In genomic region chr2:181818036-181818680, GRCh38 we compare ENCODE assay signal across 18 cellular contexts.
"Had no signal": no experiment of that assay in that cellular context is flagged by ENCODE, and none has a peak within 500 bp of the region (broad histone marks: within the 10 kb centered on the region; RNA-seq: fewer than 3 reads in every experiment).

No MANE protein-coding gene starts in this region.

- H3K4me3 ChIP-seq: colonic mucosa, esophagus squamous epithelium, heart left ventricle, left ventricle myocardium inferior, lung, suprapubic skin, thyroid gland had no signal

- FAIRE-seq: urothelium cell line had no signal

- H3K36me3 ChIP-seq: colonic mucosa, esophagus squamous epithelium, heart left ventricle, left ventricle myocardium inferior, suprapubic skin, thyroid gland had no signal

- H3K9me3 ChIP-seq: colonic mucosa, esophagus squamous epithelium, heart left ventricle, left ventricle myocardium inferior, suprapubic skin, thyroid gland had no signal

- H3K4me1 ChIP-seq: foreskin keratinocyte, left ventricle myocardium inferior, suprapubic skin, thyroid gland had no signal

- DNase-seq: colonic mucosa; esophagus squamous epithelium; foreskin keratinocyte; heart left ventricle; hypothalamus; islet precursor cell; left ventricle myocardium inferior; mesenchymal stem cell; naive thymus-derived CD4-positive, alpha-beta T cell; right cardiac atrium; stimulated activated CD4-positive, alpha-beta T cell treated with anti-CD3 and anti-CD28 coated beads, Interleukin-4, amount 100 ng/mL, for 1 hour; stimulated activated CD8-positive, alpha-beta memory T cell treated with anti-CD3 and anti-CD28 coated beads, Interleukin-4, amount 100 ng/mL, for 48 hours; stimulated activated naive CD8-positive, alpha-beta T cell treated with anti-CD3 and anti-CD28 coated beads, Interleukin-15, Interleukin-2, amounts not matched to agents 100 U/mL and 50 U/mL, for 24 hours; thyroid gland had no signal

- H3K27me3 ChIP-seq: colonic mucosa, foreskin keratinocyte, heart left ventricle, suprapubic skin, thyroid gland had no signal

- H3K27ac ChIP-seq: colonic mucosa, esophagus squamous epithelium, foreskin keratinocyte, heart left ventricle, left ventricle myocardium inferior, suprapubic skin, thyroid gland had no signal

- ATAC-seq: foreskin keratinocyte; heart left ventricle; naive thymus-derived CD4-positive, alpha-beta T cell; right cardiac atrium; stimulated activated effector memory CD8-positive, alpha-beta T cell treated with anti-CD3 and anti-CD28 coated beads, Interleukin-12 subunit alpha, Interleukin-12 subunit beta, amount 100 ng/mL, for 72 hours; stimulated activated naive CD8-positive, alpha-beta T cell treated with anti-CD3 and anti-CD28 coated beads, Interleukin-15, Interleukin-2, amounts not matched to agents 100 U/mL and 50 U/mL, for 24 hours had no signal
